Comparison of ENCODE assay signal across 8 cellular contexts in the genomic region with DNA sequence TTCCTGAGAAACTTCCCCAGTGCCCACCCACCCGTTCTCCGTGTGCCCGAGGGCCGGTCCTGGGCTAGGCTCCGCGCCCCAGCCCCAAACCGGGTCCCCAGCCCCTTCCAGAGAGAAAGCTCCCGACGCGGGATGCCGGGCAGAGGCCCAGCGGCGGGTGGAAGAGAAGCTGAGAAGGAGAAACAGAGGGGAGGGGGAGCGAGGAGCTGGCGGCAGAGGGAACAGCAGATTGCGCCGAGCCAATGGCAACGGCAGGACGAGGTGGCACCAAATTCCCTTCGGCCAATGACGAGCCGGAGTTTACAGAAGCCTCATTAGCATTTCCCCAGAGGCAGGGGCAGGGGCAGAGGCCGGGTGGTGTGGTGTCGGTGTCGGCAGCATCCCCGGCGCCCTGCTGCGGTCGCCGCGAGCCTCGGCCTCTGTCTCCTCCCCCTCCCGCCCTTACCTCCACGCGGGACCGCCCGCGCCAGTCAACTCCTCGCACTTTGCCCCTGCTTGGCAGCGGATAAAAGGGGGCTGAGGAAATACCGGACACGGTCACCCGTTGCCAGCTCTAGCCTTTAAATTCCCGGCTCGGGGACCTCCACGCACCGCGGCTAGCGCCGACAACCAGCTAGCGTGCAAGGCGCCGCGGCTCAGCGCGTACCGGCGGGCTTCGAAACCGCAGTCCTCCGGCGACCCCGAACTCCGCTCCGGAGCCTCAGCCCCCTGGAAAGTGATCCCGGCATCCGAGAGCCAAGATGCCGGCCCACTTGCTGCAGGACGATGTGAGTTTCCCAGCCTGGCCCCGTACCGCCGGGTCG.
DNase-seq lines count a peak whose midpoint lies in the region; ATAC-seq and TF ChIP-seq lines count a peak whose summit lies in the region.

Gene SCD, plus strand, starts transcription at position 469 of the 803 bp plus-strand sequence. Its CDS starts 272 bp downstream, at position 741.

- no peak for TF ChIP-seq CTCF in AG09319 (IDR thresholded peaks at IDR 0.05; ENCODE audit: low read depth, low read length)

- ATAC-seq in GM19043 (IDR thresholded peaks at IDR 0.05; ENCODE audit: low read depth, unreplicated experiment) (peak; percentile 93), HG03354 (IDR thresholded peaks at IDR 0.05; ENCODE audit: poor library complexity, severe bottlenecking, unreplicated experiment) (peak; percentile 91)

- DNase-seq in AG09319 (ENCODE audit: extremely low read depth, low read depth) (peak; percentile 57), NCI-H446 (lab: John Stamatoyannopoulos, UW) (peak; percentile 74 to 89), islet precursor cell (peak; percentile 98)
- peak; percentile 29 for DNase-seq in activated CD4-positive, CD25-positive, alpha-beta regulatory T cell treated with anti-CD3 and anti-CD28 coated beads, Interleukin-2, amount 50 U/mL, for 16 hours (ENCODE audit: low read depth, low spot score)
- peak; percentile 72 for DNase-seq in central memory CD4-positive, alpha-beta T cell
- DNase-seq in stimulated activated CD4-positive, alpha-beta T cell treated with anti-CD3 and anti-CD28 coated beads, Interleukin-12 subunit alpha, Interleukin-12 subunit beta, amount 100 ng/mL, for 4 hours: peak; percentile 69

Comparison
In these comparisons a context has a peak if more than half of its experiments do, and no peak if none do; other contexts are left out.
1. Peak in every context shown above with its lines: DNase-seq and ATAC-seq.
2. DNase-seq: peak in every context shown above with its lines; median percentile 98 in islet precursor cell; 82 in NCI-H446; 72 in central memory CD4-positive, alpha-beta T cell; 69 in stimulated activated CD4-positive, alpha-beta T cell treated with anti-CD3 and anti-CD28 coated beads, Interleukin-12 subunit alpha, Interleukin-12 subunit beta, amount 100 ng/mL, for 4 hours; 57 in AG09319; 29 in activated CD4-positive, CD25-positive, alpha-beta regulatory T cell treated with anti-CD3 and anti-CD28 coated beads, Interleukin-2, amount 50 U/mL, for 16 hours.